8 cellular contexts compared by ENCODE assay signal in the genomic region with DNA sequence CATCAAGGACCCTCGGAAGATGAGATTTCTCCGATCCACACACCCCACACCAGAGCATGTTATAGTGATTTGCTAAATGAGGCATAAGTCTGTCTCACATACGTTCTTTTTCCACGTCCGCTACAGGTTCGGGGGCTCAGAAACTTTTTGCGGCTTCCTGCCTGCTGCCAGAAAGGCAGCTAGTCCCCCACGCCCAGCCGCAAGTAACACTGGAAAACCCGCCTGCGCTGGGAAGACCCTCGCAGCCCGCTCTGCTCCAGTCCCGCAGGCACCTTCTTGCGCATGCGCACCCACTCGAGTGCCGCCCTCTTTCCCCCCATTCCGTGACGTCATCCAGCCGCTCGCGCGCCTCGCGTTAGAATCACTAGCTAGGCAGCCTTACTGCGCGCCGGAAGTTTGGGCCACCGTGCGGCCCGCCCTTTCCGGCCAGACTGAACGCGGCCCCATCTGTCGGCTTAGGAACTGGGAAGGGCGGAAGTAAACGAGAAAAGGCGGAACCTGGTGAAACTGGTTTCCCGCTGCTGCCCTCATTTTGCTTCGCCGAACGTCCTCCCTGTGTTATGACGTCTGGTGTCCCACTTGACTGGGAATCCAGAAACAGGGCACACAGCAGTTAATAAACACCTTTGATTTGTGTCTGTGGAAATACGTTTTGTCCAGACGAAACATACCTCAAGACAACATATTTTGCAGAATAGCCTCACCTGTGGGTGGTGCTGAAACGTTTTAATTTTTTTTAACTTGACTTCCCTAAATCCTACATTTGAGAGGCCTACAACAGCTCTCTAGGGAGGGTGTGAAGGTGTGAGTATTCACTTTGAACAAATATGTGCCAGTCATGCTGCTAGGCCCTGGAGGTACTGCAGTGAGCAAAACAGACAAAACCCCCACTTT. TPM values are rescaled to one million over a fixed set of nuclear protein-coding genes. Genes with fewer than 3 reads are reported as not detected.
A peak's percentile ranks its signal among the peaks of the same experiment; 100 is the strongest.
DNase-seq lines count a peak whose midpoint lies in the region; ATAC-seq and TF ChIP-seq lines count a peak whose summit lies in the region.

A gene (minus strand): TSS at position 284 of the 894 bp plus-strand sequence. CDS start 925 bp downstream, outside the sequence.

- 3 to 4% (median 4%) methylated on average over 38 to 47 of the region's 47 CpGs for WGBS in spleen, 5 donors

- H3K4me1 ChIP-seq in spleen: peaks cover 8 to 32% (median 16%) of the 10 kb centered on the region in 6 donors

- peak; percentile 44 to 58 (median 50) for TF ChIP-seq POLR2A in spleen (IDR thresholded peaks at IDR 0.05)

- H3K27me3 ChIP-seq in spleen (replicated peaks in 1 of 7): peaks cover 0 to 9% (median 0%) of the 10 kb centered on the region in 7 donors

- ATAC-seq in GM19035 (IDR thresholded peaks at IDR 0.05; ENCODE audit: unreplicated experiment): peak; percentile 99
- peak; percentile 99 for ATAC-seq in HG03342 (IDR thresholded peaks at IDR 0.05; ENCODE audit: unreplicated experiment)

- H3K27ac ChIP-seq in spleen: peak within 1 kb of the TSS; percentile 66 to 95 (median 89)

- peaks cover 0 to 40% (median 9%) of the 10 kb centered on the region in 6 donors for H3K36me3 ChIP-seq in spleen

- intact Hi-C loops in spleen (cut with DNase I; ENCODE audit: low total_unique reads): no loop called here

- no peak for TF ChIP-seq CTCF in AG10803 (conservative IDR thresholded peaks at IDR 0.05; ENCODE audit: low read length)
- peak in 5 of 11 experiments; percentile 23 to 49 (median 40) for TF ChIP-seq CTCF in spleen (IDR thresholded peaks at IDR 0.05 in 8 of 11, conservative IDR thresholded peaks at IDR 0.05 in 3 of 11)

- DNase-seq in AG10803 (ENCODE audit: low read depth): peak; percentile 97
- DNase-seq in NCI-H345 treated with DMSO at 0.1 percent for 48 hours (lab: John Stamatoyannopoulos, UW; ENCODE audit: unreplicated experiment): peak; percentile 95
- peak; percentile 99 for DNase-seq in activated CD4-positive, CD25-positive, alpha-beta regulatory T cell treated with anti-CD3 and anti-CD28 coated beads, Interleukin-2, amount 50 U/mL, for 16 hours (ENCODE audit: low read depth, low spot score)
- DNase-seq in cerebellar cortex (ENCODE audit: low spot score): peak; percentile 98
- DNase-seq in iris pigment epithelial cell (ENCODE audit: low read depth): peak; percentile 97
- peak; percentile 99 for DNase-seq in spleen

- H3K4me3 ChIP-seq in AG10803 (ENCODE audit: low read length) (peak within 1 kb of the TSS; percentile 96), spleen (peak within 1 kb of the TSS; percentile 35 to 79 (median 48))

- peaks cover 0 to 4% (median 0%) of the 10 kb centered on the region in 8 donors for H3K9me3 ChIP-seq in spleen

RNA-seq across cellular contexts. Expression of the gene that starts here (rescaled TPM):
- total RNA-seq in spleen: 1 to 10 TPM; 1.0 to 2.7 (median 1.8) TPM
- 1 to 10 TPM in 2 of 3 donors, under 1 TPM in 1; 0.96 to 1.6 (median 1.5) TPM for polyA plus RNA-seq in spleen

Comparison
In these comparisons a context has a peak if more than half of its experiments do, and no peak if none do; other contexts are left out.
1. Peak in every context shown above with its lines: DNase-seq, ATAC-seq, H3K4me3 ChIP-seq and H3K27ac ChIP-seq.